Comparison of ENCODE assay signal across 1 cellular context in genomic region chr5:138334867-138335447, GRCh38.
A peak's percentile ranks its signal among the peaks of the same experiment; 100 is the strongest.
TF ChIP-seq lines count a peak whose summit lies in the region.

No MANE protein-coding gene starts in this region.

TF ChIP-seq in HEK293, 187 proteins besides CTCF, POLR2A, EP300 and RAD21 (continued from another document):
- no peak for TF ChIP-seq ZNF239 (tag by site-specific recombination; IDR thresholded peaks at IDR 0.05)
- no peak for TF ChIP-seq ZNF121 (tag by site-specific recombination; IDR thresholded peaks at IDR 0.05)
- no peak for TF ChIP-seq ZNF175 (tag by site-specific recombination; IDR thresholded peaks at IDR 0.05)
- TF ChIP-seq ZNF843 (tag by site-specific recombination; IDR thresholded peaks at IDR 0.05) = no peak
- TF ChIP-seq ZEB2 (tag by site-specific recombination; IDR thresholded peaks at IDR 0.05) = 0 out of 2 replicates have a peak, but pooled peaks have one; percentile 16
- TF ChIP-seq SP2 (tag by site-specific recombination; IDR thresholded peaks at IDR 0.05) = no peak
- TF ChIP-seq ZNF416 (tag by site-specific recombination; IDR thresholded peaks at IDR 0.05) = no peak
- peak; percentile 38; the same call in 1 of the 2 replicates for TF ChIP-seq PRDM1 (tag by site-specific recombination; IDR thresholded peaks at IDR 0.05)
- no peak for TF ChIP-seq ZNF704 (tag by site-specific recombination; IDR thresholded peaks at IDR 0.05)
- TF ChIP-seq ZNF777 (tag by site-specific recombination; IDR thresholded peaks at IDR 0.05; ENCODE audit: borderline replicate concordance) = no peak
- TF ChIP-seq, protein P1, sequence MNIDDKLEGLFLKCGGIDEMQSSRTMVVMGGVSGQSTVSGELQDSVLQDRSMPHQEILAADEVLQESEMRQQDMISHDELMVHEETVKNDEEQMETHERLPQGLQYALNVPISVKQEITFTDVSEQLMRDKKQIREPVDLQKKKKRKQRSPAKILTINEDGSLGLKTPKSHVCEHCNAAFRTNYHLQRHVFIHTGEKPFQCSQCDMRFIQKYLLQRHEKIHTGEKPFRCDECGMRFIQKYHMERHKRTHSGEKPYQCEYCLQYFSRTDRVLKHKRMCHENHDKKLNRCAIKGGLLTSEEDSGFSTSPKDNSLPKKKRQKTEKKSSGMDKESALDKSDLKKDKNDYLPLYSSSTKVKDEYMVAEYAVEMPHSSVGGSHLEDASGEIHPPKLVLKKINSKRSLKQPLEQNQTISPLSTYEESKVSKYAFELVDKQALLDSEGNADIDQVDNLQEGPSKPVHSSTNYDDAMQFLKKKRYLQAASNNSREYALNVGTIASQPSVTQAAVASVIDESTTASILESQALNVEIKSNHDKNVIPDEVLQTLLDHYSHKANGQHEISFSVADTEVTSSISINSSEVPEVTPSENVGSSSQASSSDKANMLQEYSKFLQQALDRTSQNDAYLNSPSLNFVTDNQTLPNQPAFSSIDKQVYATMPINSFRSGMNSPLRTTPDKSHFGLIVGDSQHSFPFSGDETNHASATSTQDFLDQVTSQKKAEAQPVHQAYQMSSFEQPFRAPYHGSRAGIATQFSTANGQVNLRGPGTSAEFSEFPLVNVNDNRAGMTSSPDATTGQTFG (tag by site-specific recombination; IDR thresholded peaks at IDR 0.05; ENCODE audit: borderline replicate concordance) = no peak
- no peak for TF ChIP-seq ELK4 (IDR thresholded peaks at IDR 0.05; ENCODE audit: borderline replicate concordance, low read depth, low read length)
- TF ChIP-seq ZNF114 (tag by site-specific recombination; IDR thresholded peaks at IDR 0.05) = no peak
- no peak for TF ChIP-seq ZSCAN4 (tag by site-specific recombination; IDR thresholded peaks at IDR 0.05)
- no peak for TF ChIP-seq ZNF19 (tag by site-specific recombination; IDR thresholded peaks at IDR 0.05; ENCODE audit: low read depth)
- TF ChIP-seq ZBTB7A (tag by site-specific recombination; IDR thresholded peaks at IDR 0.05; ENCODE audit: low read depth) = no peak
- TF ChIP-seq ZNF341 (tag by site-specific recombination; IDR thresholded peaks at IDR 0.05; ENCODE audit: low read depth) = no peak
- no peak for TF ChIP-seq ZNF548 (tag by site-specific recombination; IDR thresholded peaks at IDR 0.05)
- no peak for TF ChIP-seq ZNF670 (tag by site-specific recombination; IDR thresholded peaks at IDR 0.05; ENCODE audit: low read depth)
- TF ChIP-seq ZNF133 (tag by site-specific recombination; IDR thresholded peaks at IDR 0.05) = no peak
- TF ChIP-seq BCL6B (tag by site-specific recombination; IDR thresholded peaks at IDR 0.05) = no peak
- no peak for TF ChIP-seq ZNF292 (tag by site-specific recombination; IDR thresholded peaks at IDR 0.05; ENCODE audit: borderline replicate concordance, low read depth)
- peak; percentile 58 for TF ChIP-seq ZBTB20 (tag by site-specific recombination; IDR thresholded peaks at IDR 0.05)
- no peak for TF ChIP-seq ZNF48 (tag by site-specific recombination; IDR thresholded peaks at IDR 0.05)
- TF ChIP-seq, protein P2, sequence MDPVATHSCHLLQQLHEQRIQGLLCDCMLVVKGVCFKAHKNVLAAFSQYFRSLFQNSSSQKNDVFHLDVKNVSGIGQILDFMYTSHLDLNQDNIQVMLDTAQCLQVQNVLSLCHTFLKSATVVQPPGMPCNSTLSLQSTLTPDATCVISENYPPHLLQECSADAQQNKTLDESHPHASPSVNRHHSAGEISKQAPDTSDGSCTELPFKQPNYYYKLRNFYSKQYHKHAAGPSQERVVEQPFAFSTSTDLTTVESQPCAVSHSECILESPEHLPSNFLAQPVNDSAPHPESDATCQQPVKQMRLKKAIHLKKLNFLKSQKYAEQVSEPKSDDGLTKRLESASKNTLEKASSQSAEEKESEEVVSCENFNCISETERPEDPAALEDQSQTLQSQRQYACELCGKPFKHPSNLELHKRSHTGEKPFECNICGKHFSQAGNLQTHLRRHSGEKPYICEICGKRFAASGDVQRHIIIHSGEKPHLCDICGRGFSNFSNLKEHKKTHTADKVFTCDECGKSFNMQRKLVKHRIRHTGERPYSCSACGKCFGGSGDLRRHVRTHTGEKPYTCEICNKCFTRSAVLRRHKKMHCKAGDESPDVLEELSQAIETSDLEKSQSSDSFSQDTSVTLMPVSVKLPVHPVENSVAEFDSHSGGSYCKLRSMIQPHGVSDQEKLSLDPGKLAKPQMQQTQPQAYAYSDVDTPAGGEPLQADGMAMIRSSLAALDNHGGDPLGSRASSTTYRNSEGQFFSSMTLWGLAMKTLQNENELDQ (tag by site-specific recombination; IDR thresholded peaks at IDR 0.05; ENCODE audit: low read depth) = no peak
- TF ChIP-seq ZNF558 (tag by site-specific recombination; IDR thresholded peaks at IDR 0.05) = no peak
TF ChIP-seq in HEK293: peak in this region for 8.
